Comparison of ENCODE assay signal across 1 cellular context in the genomic region with DNA sequence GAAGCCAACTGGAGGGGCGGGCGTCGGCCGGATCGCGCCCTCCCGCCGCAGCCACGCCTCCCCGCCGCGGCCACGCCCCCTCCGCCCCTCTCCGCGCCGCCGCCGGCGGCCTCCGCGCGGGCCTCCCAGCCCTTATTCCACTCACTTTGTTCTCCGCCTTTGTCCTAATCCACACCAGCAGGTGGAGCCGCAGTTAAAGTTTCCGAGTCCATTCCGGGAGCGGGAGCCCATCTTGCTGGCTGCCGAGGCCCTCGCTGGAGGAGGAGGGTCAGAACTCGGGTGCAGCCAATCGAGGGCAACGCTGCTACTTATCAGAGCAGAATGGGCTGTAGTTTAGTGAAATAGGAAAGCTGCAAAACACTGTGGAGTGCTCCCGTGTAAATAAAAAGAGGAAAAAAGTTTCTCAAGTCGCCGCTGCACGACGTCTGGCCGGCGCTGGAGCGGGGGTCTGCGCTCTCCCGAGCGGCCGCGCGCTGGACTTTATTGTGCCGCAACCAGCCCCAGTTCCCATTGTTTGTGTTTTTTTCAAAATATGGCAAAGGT.
TF ChIP-seq lines count a peak whose summit lies in the region.

ASF1A (plus strand) TSS at position 271 of the 543 bp plus-strand sequence; CDS start at position 533, 262 bp downstream.

TF ChIP-seq in HCT116, 20 proteins besides CTCF, POLR2A, EP300 and RAD21 (continued from another document):
- TF ChIP-seq, protein P1, sequence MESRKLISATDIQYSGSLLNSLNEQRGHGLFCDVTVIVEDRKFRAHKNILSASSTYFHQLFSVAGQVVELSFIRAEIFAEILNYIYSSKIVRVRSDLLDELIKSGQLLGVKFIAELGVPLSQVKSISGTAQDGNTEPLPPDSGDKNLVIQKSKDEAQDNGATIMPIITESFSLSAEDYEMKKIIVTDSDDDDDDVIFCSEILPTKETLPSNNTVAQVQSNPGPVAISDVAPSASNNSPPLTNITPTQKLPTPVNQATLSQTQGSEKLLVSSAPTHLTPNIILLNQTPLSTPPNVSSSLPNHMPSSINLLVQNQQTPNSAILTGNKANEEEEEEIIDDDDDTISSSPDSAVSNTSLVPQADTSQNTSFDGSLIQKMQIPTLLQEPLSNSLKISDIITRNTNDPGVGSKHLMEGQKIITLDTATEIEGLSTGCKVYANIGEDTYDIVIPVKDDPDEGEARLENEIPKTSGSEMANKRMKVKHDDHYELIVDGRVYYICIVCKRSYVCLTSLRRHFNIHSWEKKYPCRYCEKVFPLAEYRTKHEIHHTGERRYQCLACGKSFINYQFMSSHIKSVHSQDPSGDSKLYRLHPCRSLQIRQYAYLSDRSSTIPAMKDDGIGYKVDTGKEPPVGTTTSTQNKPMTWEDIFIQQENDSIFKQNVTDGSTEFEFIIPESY (IDR thresholded peaks at IDR 0.05; ENCODE audit: extremely low read depth, insufficient replicate concordance, low read length): peak; percentile 40
- 0 out of 2 replicates have a peak, but pooled peaks have one; percentile 13 for TF ChIP-seq FOSL1 (IDR thresholded peaks at IDR 0.05; ENCODE audit: low read depth)
